ENCODE assay signal across 34 cellular contexts in the genomic region with DNA sequence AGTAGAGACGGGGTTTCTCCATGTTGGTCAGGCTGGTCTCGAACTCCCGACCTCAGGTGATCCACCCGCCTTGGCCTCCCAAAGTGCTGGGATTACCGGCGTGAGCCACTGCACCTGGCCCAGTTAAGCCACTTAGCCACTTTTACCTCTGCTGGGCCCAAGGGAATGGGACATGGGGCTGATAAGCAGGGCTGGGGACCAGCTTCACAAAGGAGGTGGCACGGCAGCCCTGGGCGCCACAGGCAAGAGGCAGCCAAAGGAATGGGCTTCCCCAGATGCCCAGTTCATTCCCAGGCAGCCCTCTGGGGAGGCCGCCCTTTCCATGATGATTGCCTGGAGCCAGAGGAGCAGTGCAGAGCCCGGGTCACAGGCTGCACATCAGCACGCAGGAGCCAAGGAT. TPM values are rescaled to one million over a fixed set of nuclear protein-coding genes. Genes with fewer than 3 reads are reported as not detected.
"Had no signal": no experiment of that assay in that cellular context is flagged by ENCODE, and none has a peak within 500 bp of the region (broad histone marks: within the 10 kb centered on the region; RNA-seq: fewer than 3 reads in every experiment).

No MANE protein-coding gene starts in this region.

- H3K36me3 Mint-ChIP-seq: activated naive CD4-positive, alpha-beta T cell treated with anti-CD3 and anti-CD28 coated beads, Interleukin-2, amount 50 U/mL, for 72 hours; brain had no signal

- H3K4me3 Mint-ChIP-seq: activated CD4-positive, alpha-beta T cell treated with anti-CD3 and anti-CD28 coated beads for 36 hours; activated CD4-positive, alpha-beta T cell treated with anti-CD3 and anti-CD28 coated beads, Interleukin-2, amount 10 ng/mL, durations not matched to agents 7 days and 5 days; activated CD8-positive, alpha-beta T cell treated with anti-CD3 and anti-CD28 coated beads, Interleukin-2, amount 10 ng/mL, durations not matched to agents 7 days and 5 days; activated naive CD4-positive, alpha-beta T cell treated with anti-CD3 and anti-CD28 coated beads for 36 hours; activated T-cell treated with anti-CD3 and anti-CD28 coated beads, Interleukin-2, amount 50 U/mL, for 24 hours; brain; T-helper 2 cell treated with Interferon-gamma antibody and Interleukin-4, amounts not matched to agents 5 μg/mL and 100 μg/mL, for 36 hours; WTC11 had no signal

- H3K27ac Mint-ChIP-seq: activated CD4-positive, alpha-beta T cell treated with anti-CD3 and anti-CD28 coated beads for 36 hours; activated CD4-positive, alpha-beta T cell treated with anti-CD3 and anti-CD28 coated beads, Interleukin-2, amount 10 ng/mL, durations not matched to agents 7 days and 5 days; activated CD8-positive, alpha-beta T cell treated with anti-CD3 and anti-CD28 coated beads, Interleukin-2, amount 10 ng/mL, durations not matched to agents 7 days and 5 days; activated naive CD4-positive, alpha-beta T cell treated with anti-CD3 and anti-CD28 coated beads for 36 hours; activated naive CD4-positive, alpha-beta T cell treated with anti-CD3 and anti-CD28 coated beads, Interleukin-2, amount 50 U/mL, for 72 hours; activated T-cell treated with anti-CD3 and anti-CD28 coated beads, Interleukin-2, amount 50 U/mL, for 24 hours; activated T-helper 2 cell treated with anti-CD3 and anti-CD28 coated beads, Interferon-gamma antibody, Interleukin-2, Interleukin-4, amounts not matched to agents 10 μg/mL and 5 μg/mL and 100 μg/mL, durations not matched to agents 14 hours and 24 hours and 36 hours; brain; T-helper 2 cell treated with Interferon-gamma antibody and Interleukin-4, amounts not matched to agents 5 μg/mL and 100 μg/mL, for 36 hours; WTC11 had no signal

- H3K9me3 ChIP-seq: adrenal gland, SJCRH30 had no signal

- H3K27ac ChIP-seq: KMS-11, SJCRH30, SK-N-MC had no signal

- H3K27me3 ChIP-seq: adrenal gland, SJCRH30 had no signal

- DNase-seq: activated CD4-positive, alpha-beta T cell treated with anti-CD3 and anti-CD28 coated beads for 36 hours; activated CD4-positive, alpha-beta T cell treated with anti-CD3 and anti-CD28 coated beads, Interleukin-2, amount 10 ng/mL, durations not matched to agents 7 days and 5 days; activated CD4-positive, alpha-beta T cell treated with anti-CD3 and anti-CD28 coated beads, Interleukin-2, amount 50 U/mL, for 48 hours; activated CD8-positive, alpha-beta T cell treated with anti-CD3 and anti-CD28 coated beads, Interleukin-2, amount 10 ng/mL, durations not matched to agents 7 days and 5 days; activated gamma-delta T cell; activated T-cell treated with anti-CD3 and anti-CD28 coated beads, Interleukin-2, amount 50 U/mL, for 24 hours; anterior cingulate cortex; caudate nucleus; cerebellar nuclear complex; NCI-H1105; NCI-H1417 treated with DMSO at 0.1 percent for 48 hours; NCI-H187 treated with DMSO at 0.1 percent for 48 hours; NCI-H2081; NCI-H2171 treated with DMSO at 0.1 percent for 48 hours; NCI-H2227 treated with DMSO at 0.1 percent for 48 hours; NCI-H446; NCI-H510A treated with DMSO at 0.1 percent for 48 hours; NCI-H526 treated with DMSO at 0.1 percent for 48 hours; NCI-H774; NK-92 treated with Interleukin-12 subunit alpha and Interleukin-12 subunit beta, amount 100 ng/mL, for 24 hours; Right ventricle myocardium superior; SJCRH30 had no signal

- H3K36me3 ChIP-seq: adrenal gland, SJCRH30 had no signal

- H3K4me2 ChIP-seq: KMS-11 had no signal

- H3K4me3 ChIP-seq: adrenal gland, SJCRH30, SK-N-MC had no signal

- H3K4me1 ChIP-seq: SJCRH30 had no signal

- ATAC-seq: activated CD4-positive, alpha-beta T cell treated with anti-CD3 and anti-CD28 coated beads for 36 hours; activated CD4-positive, CD25-positive, alpha-beta regulatory T cell treated with anti-CD3 and anti-CD28 coated beads, Interleukin-2, amount 50 U/mL, for 24 hours; activated CD8-positive, alpha-beta T cell treated with anti-CD3 and anti-CD28 coated beads, Interleukin-2, amount 10 ng/mL, durations not matched to agents 7 days and 5 days; PC-3; WTC11 had no signal

RNA-seq across cellular contexts. Expression of a gene that starts 5.0 kb away (rescaled TPM):
- total RNA-seq: SJCRH30 had no signal

RNA-seq across cellular contexts. Expression of a gene that starts 25.7 kb away (rescaled TPM):
- total RNA-seq: activated T-helper 2 cell treated with anti-CD3 and anti-CD28 coated beads, Interferon-gamma antibody, Interleukin-2, Interleukin-4, amounts not matched to agents 10 μg/mL and 5 μg/mL and 100 μg/mL, durations not matched to agents 14 hours and 24 hours and 36 hours; bronchial epithelial cell had no signal
